19 cellular contexts compared by ENCODE assay signal in the genomic region with DNA sequence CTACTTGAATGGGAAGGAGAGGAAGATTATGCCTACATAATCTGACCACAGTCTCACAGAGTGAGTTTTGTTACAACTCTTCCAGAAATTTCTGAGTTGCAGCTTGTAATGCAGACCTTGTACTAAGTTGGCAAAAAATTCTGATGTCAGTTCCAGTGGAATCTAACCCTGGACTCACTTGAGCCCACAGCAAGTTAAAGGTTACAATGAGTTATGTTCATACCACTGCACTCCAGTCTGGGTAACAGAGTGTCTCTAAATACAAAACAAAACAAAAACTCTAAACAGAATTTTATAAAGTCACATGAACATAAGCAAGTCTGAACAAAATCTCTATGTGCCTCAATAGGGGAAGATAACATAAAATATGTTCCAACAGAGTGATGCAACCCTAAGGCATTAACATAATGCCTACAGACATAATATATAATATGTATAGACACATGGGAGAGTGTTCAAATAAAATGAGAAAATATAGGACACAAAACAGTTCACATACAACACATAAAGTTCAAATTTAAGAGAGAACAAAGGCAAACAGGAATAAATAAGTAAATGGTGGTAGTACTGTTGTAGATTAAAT. TPM values are rescaled to one million over a fixed set of nuclear protein-coding genes. Genes with fewer than 3 reads are reported as not detected.
"Had no signal": no experiment of that assay in that cellular context is flagged by ENCODE, and none has a peak within 500 bp of the region (broad histone marks: within the 10 kb centered on the region; RNA-seq: fewer than 3 reads in every experiment).

No MANE protein-coding gene starts in this region.

- H3K27ac ChIP-seq: esophagus squamous epithelium, lower lobe of right lung, testis, upper lobe of left lung had no signal

- H3K4me3 ChIP-seq: esophagus squamous epithelium, lower lobe of right lung, testis, upper lobe of left lung had no signal

- H3K36me3 Mint-ChIP-seq: activated CD4-positive, alpha-beta memory T cell treated with anti-CD3 and anti-CD28 coated beads for 36 hours; activated CD8-positive, alpha-beta memory T cell treated with anti-CD3 and anti-CD28 coated beads, Interleukin-2, amount 10 ng/mL, durations not matched to agents 7 days and 5 days; natural killer cell had no signal

- DNase-seq: activated CD4-positive, alpha-beta memory T cell treated with anti-CD3 and anti-CD28 coated beads for 36 hours; activated CD4-positive, alpha-beta T cell treated with anti-CD3 and anti-CD28 coated beads for 4 hours; activated CD8-positive, alpha-beta memory T cell treated with anti-CD3 and anti-CD28 coated beads, Interleukin-2, amount 10 ng/mL, durations not matched to agents 7 days and 5 days; activated naive CD4-positive, alpha-beta T cell treated with anti-CD3 and anti-CD28 coated beads for 36 hours; anterior cingulate cortex; effector CD8-positive, alpha-beta T cell; esophagus squamous epithelium; left cardiac atrium; lower lobe of right lung; natural killer cell; posterior cingulate gyrus; retina; stimulated activated naive CD8-positive, alpha-beta T cell treated with anti-CD3 and anti-CD28 coated beads, Interleukin-15, Interleukin-2, amounts not matched to agents 100 U/mL and 50 U/mL, for 24 hours; testis; upper lobe of left lung had no signal

- ATAC-seq: activated CD8-positive, alpha-beta memory T cell treated with anti-CD3 and anti-CD28 coated beads, Interleukin-2, amount 10 ng/mL, durations not matched to agents 7 days and 5 days; lower lobe of right lung; natural killer cell; stimulated activated naive CD8-positive, alpha-beta T cell treated with anti-CD3 and anti-CD28 coated beads, Interleukin-15, Interleukin-2, amounts not matched to agents 100 U/mL and 50 U/mL, for 24 hours had no signal

- H3K27me3 Mint-ChIP-seq: dendritic cell treated with granulocyte-macrophage colony-stimulating factor and Interleukin-4, amounts not matched to agents 40 ng/mL and 50 ng/mL, for 4 days had no signal

- H3K36me3 ChIP-seq: esophagus squamous epithelium, lower lobe of right lung, upper lobe of left lung had no signal

- H3K9me3 Mint-ChIP-seq: activated CD4-positive, alpha-beta memory T cell treated with anti-CD3 and anti-CD28 coated beads for 36 hours; activated naive CD4-positive, alpha-beta T cell treated with anti-CD3 and anti-CD28 coated beads for 36 hours; natural killer cell; T-helper 2 cell treated with Interferon-gamma antibody and Interleukin-4, amounts not matched to agents 5 μg/mL and 100 μg/mL, for 36 hours had no signal

- H3K9me3 ChIP-seq: esophagus squamous epithelium, lower lobe of right lung, testis, upper lobe of left lung had no signal

- H3K4me3 Mint-ChIP-seq: activated CD4-positive, alpha-beta memory T cell treated with anti-CD3 and anti-CD28 coated beads for 36 hours; activated CD8-positive, alpha-beta memory T cell treated with anti-CD3 and anti-CD28 coated beads, Interleukin-2, amount 10 ng/mL, durations not matched to agents 7 days and 5 days; activated naive CD4-positive, alpha-beta T cell treated with anti-CD3 and anti-CD28 coated beads for 36 hours; dendritic cell treated with granulocyte-macrophage colony-stimulating factor and Interleukin-4, amounts not matched to agents 40 ng/mL and 50 ng/mL, for 4 days; natural killer cell; T-helper 2 cell treated with Interferon-gamma antibody and Interleukin-4, amounts not matched to agents 5 μg/mL and 100 μg/mL, for 36 hours had no signal

- H3K27ac Mint-ChIP-seq: activated CD4-positive, alpha-beta memory T cell treated with anti-CD3 and anti-CD28 coated beads for 36 hours; activated CD8-positive, alpha-beta memory T cell treated with anti-CD3 and anti-CD28 coated beads, Interleukin-2, amount 10 ng/mL, durations not matched to agents 7 days and 5 days; activated naive CD4-positive, alpha-beta T cell treated with anti-CD3 and anti-CD28 coated beads for 36 hours; dendritic cell treated with granulocyte-macrophage colony-stimulating factor and Interleukin-4, amounts not matched to agents 40 ng/mL and 50 ng/mL, for 4 days; natural killer cell; T-helper 2 cell treated with Interferon-gamma antibody and Interleukin-4, amounts not matched to agents 5 μg/mL and 100 μg/mL, for 36 hours had no signal

- H3K27me3 ChIP-seq: testis, upper lobe of left lung had no signal

- H3K4me1 ChIP-seq: esophagus squamous epithelium, testis had no signal

- FAIRE-seq: TTC549 had no signal

RNA-seq across cellular contexts. Expression of a gene that starts 1.1 kb away (rescaled TPM):
- total RNA-seq: activated CD4-positive, alpha-beta memory T cell treated with anti-CD3 and anti-CD28 coated beads for 36 hours; activated CD8-positive, alpha-beta memory T cell treated with anti-CD3 and anti-CD28 coated beads, Interleukin-2, amount 10 ng/mL, durations not matched to agents 7 days and 5 days; activated naive CD4-positive, alpha-beta T cell treated with anti-CD3 and anti-CD28 coated beads for 36 hours; esophagus squamous epithelium; lower lobe of right lung; natural killer cell; skeletal muscle tissue; upper lobe of left lung had no signal
